In the genomic region with DNA sequence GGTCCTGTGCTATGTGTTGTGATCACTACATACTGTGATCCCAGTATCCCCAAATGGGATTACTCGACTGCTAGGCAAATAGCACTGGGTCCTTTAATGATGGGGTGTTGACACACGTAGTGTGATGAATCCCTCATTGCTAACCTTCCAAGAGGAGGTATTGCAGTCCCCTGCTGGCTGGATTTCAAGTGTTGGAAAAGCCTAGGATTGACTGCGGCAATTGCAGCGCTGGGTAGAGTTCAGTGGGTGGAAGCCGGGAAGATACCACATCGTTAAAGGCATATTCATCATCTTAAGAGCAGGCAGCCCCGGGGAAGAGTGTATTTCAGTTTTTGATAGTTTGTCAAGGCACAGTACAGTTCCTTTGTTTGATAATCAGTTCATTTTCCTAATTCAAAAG, we compare ENCODE assay signal across 17 cellular contexts.
"Had no signal": no experiment of that assay in that cellular context is flagged by ENCODE, and none has a peak within 500 bp of the region (broad histone marks: within the 10 kb centered on the region; RNA-seq: fewer than 3 reads in every experiment).

No MANE protein-coding gene starts in this region.

- H3K27me3 ChIP-seq: gastroesophageal sphincter, right lobe of liver, spleen, stomach had no signal

- H3K4me1 ChIP-seq: gastroesophageal sphincter, heart right ventricle, lower lobe of right lung, psoas muscle, right lobe of liver, spleen, stomach had no signal

- H3K9me3 ChIP-seq: gastroesophageal sphincter, lower lobe of right lung, psoas muscle, right lobe of liver had no signal

- H3K4me3 Mint-ChIP-seq: activated naive CD8-positive, alpha-beta T cell treated with anti-CD3 and anti-CD28 coated beads for 36 hours; brain; mesothelial cell of epicardium; neural crest cell had no signal

- H3K27ac ChIP-seq: gastroesophageal sphincter, heart right ventricle, lower lobe of right lung, psoas muscle, right lobe of liver, spleen, stomach had no signal

- H3K27ac Mint-ChIP-seq: activated naive CD8-positive, alpha-beta T cell treated with anti-CD3 and anti-CD28 coated beads for 36 hours; mesothelial cell of epicardium had no signal

- H3K36me3 Mint-ChIP-seq: activated naive CD8-positive, alpha-beta T cell treated with anti-CD3 and anti-CD28 coated beads for 36 hours; brain; mesothelial cell of epicardium had no signal

- H3K4me1 Mint-ChIP-seq: activated naive CD8-positive, alpha-beta T cell treated with anti-CD3 and anti-CD28 coated beads for 36 hours; neural crest cell had no signal

- H3K36me3 ChIP-seq: gastroesophageal sphincter, heart right ventricle, lower lobe of right lung, right lobe of liver, spleen, stomach had no signal

- DNase-seq: activated CD4-positive, alpha-beta T cell treated with anti-CD3 and anti-CD28 coated beads, Interleukin-2, amount 50 U/mL, for 1 hour; activated CD8-positive, alpha-beta memory T cell treated with anti-CD3 and anti-CD28 coated beads for 24 hours; activated naive CD8-positive, alpha-beta T cell treated with anti-CD3 and anti-CD28 coated beads for 36 hours; cortex of kidney; effector CD8-positive, alpha-beta T cell; heart right ventricle; left cardiac atrium; lower lobe of right lung; psoas muscle; right lobe of liver; spleen; stomach had no signal

- H3K27me3 Mint-ChIP-seq: activated naive CD8-positive, alpha-beta T cell treated with anti-CD3 and anti-CD28 coated beads for 36 hours had no signal

- H3K9me3 Mint-ChIP-seq: mesothelial cell of epicardium had no signal

- H3K4me3 ChIP-seq: gastroesophageal sphincter, heart right ventricle, lower lobe of right lung, psoas muscle, right lobe of liver, spleen, stomach had no signal

- ATAC-seq: activated CD4-positive, CD25-positive, alpha-beta regulatory T cell treated with anti-CD3 and anti-CD28 coated beads, Interleukin-2, amount 50 U/mL, for 24 hours; gastroesophageal sphincter; heart right ventricle; left cardiac atrium; lower lobe of right lung; psoas muscle; right lobe of liver had no signal
